32 cellular contexts compared by ENCODE assay signal in the genomic region with DNA sequence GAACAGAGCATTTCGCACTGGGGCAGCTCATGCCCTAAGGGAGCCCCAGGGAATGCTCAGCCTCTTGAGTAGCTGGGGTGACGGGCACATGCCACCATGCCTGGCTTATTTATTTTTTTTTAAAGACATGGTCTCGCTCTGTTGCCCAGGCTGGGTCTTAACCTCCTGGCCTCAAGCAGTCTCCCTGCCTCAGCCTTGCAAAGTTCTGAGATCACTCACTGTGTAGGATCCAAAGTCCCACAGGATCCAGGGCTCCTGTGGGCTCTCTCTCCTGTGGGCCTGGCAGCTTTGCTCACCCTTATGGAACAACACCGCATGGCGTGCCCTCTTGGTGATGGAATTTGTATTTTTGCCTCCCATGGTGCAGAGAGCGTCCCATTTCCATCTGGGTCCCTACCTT.
"Had no signal": no experiment of that assay in that cellular context is flagged by ENCODE, and none has a peak within 500 bp of the region (broad histone marks: within the 10 kb centered on the region; RNA-seq: fewer than 3 reads in every experiment).

No MANE protein-coding gene starts in this region.

- H3K36me3 ChIP-seq: MG63 had no signal

- H3K27ac ChIP-seq: RWPE1 had no signal

- H3K4me3 ChIP-seq: adrenal gland, MG63, Peyer's patch had no signal

- H3K27me3 Mint-ChIP-seq: activated CD4-positive, alpha-beta T cell treated with anti-CD3 and anti-CD28 coated beads for 36 hours; activated CD4-positive, alpha-beta T cell treated with anti-CD3 and anti-CD28 coated beads, Interleukin-2, amount 10 ng/mL, durations not matched to agents 7 days and 5 days; activated naive CD4-positive, alpha-beta T cell treated with anti-CD3 and anti-CD28 coated beads, Interleukin-2, amount 50 U/mL, for 24 hours; activated T-cell treated with anti-CD3 and anti-CD28 coated beads, Interleukin-2, amount 50 U/mL, for 24 hours; brain had no signal

- H3K9me3 ChIP-seq: adrenal gland, MG63, Peyer's patch had no signal

- H3K4me3 Mint-ChIP-seq: activated CD4-positive, alpha-beta T cell treated with anti-CD3 and anti-CD28 coated beads for 36 hours; activated CD4-positive, alpha-beta T cell treated with anti-CD3 and anti-CD28 coated beads, Interleukin-2, amount 10 ng/mL, durations not matched to agents 7 days and 5 days; activated CD8-positive, alpha-beta T cell treated with anti-CD3 and anti-CD28 coated beads, Interleukin-2, amount 10 ng/mL, durations not matched to agents 7 days and 5 days; activated naive CD4-positive, alpha-beta T cell treated with anti-CD3 and anti-CD28 coated beads, Interleukin-2, amount 50 U/mL, for 24 hours; activated T-cell treated with anti-CD3 and anti-CD28 coated beads, Interleukin-2, amount 50 U/mL, for 24 hours; brain had no signal

- H3K4me1 Mint-ChIP-seq: activated CD4-positive, alpha-beta T cell treated with anti-CD3 and anti-CD28 coated beads for 36 hours; activated CD4-positive, alpha-beta T cell treated with anti-CD3 and anti-CD28 coated beads, Interleukin-2, amount 10 ng/mL, durations not matched to agents 7 days and 5 days had no signal

- H3K9me3 Mint-ChIP-seq: activated CD4-positive, alpha-beta T cell treated with anti-CD3 and anti-CD28 coated beads, Interleukin-2, amount 10 ng/mL, durations not matched to agents 7 days and 5 days; activated naive CD4-positive, alpha-beta T cell treated with anti-CD3 and anti-CD28 coated beads, Interleukin-2, amount 50 U/mL, for 24 hours; activated T-cell treated with anti-CD3 and anti-CD28 coated beads, Interleukin-2, amount 50 U/mL, for 24 hours; activated T-helper 2 cell treated with anti-CD3 and anti-CD28 coated beads, Interferon-gamma antibody, Interleukin-2, Interleukin-4, amounts not matched to agents 10 μg/mL and 5 μg/mL and 100 μg/mL, durations not matched to agents 14 hours and 24 hours and 36 hours; brain had no signal

- DNase-seq: activated CD4-positive, alpha-beta T cell treated with anti-CD3 and anti-CD28 coated beads for 36 hours; activated CD4-positive, alpha-beta T cell treated with anti-CD3 and anti-CD28 coated beads, Interleukin-2, amount 10 ng/mL, durations not matched to agents 7 days and 5 days; activated CD4-positive, alpha-beta T cell treated with anti-CD3 and anti-CD28 coated beads, Interleukin-2, amount 50 U/mL, for 48 hours; activated CD8-positive, alpha-beta T cell treated with anti-CD3 and anti-CD28 coated beads, Interleukin-2, amount 10 ng/mL, durations not matched to agents 7 days and 5 days; activated gamma-delta T cell; activated naive CD4-positive, alpha-beta T cell treated with Interleukin-2 at 50 U/mL for 16 hours; activated T-cell treated with anti-CD3 and anti-CD28 coated beads, Interleukin-2, amount 50 U/mL, for 24 hours; adrenal gland; caudate nucleus; cerebellar nuclear complex; Kasumi-1; KG1; MG63; NCI-H1048; NCI-H1105 treated with DMSO at 0.1 percent for 48 hours; NCI-H1436 treated with DMSO at 0.1 percent for 48 hours; NCI-H1694 treated with DMSO at 0.1 percent for 48 hours; NCI-H2029; NCI-H510A; NCI-H526; NCI-H748 treated with DMSO at 0.1 percent for 48 hours; NK-92 treated with Interleukin-12 subunit alpha and Interleukin-12 subunit beta, amount 100 ng/mL, for 24 hours; PC-3; Peyer's patch; SIG-M5; SW 1271; T-helper 1 cell; T1000 had no signal

- H3K27me3 ChIP-seq: adrenal gland, MG63, Peyer's patch had no signal

- H3K27ac Mint-ChIP-seq: activated CD4-positive, alpha-beta T cell treated with anti-CD3 and anti-CD28 coated beads for 36 hours; activated CD4-positive, alpha-beta T cell treated with anti-CD3 and anti-CD28 coated beads, Interleukin-2, amount 10 ng/mL, durations not matched to agents 7 days and 5 days; activated CD8-positive, alpha-beta T cell treated with anti-CD3 and anti-CD28 coated beads, Interleukin-2, amount 10 ng/mL, durations not matched to agents 7 days and 5 days; activated naive CD4-positive, alpha-beta T cell treated with anti-CD3 and anti-CD28 coated beads, Interleukin-2, amount 50 U/mL, for 24 hours; activated T-cell treated with anti-CD3 and anti-CD28 coated beads, Interleukin-2, amount 50 U/mL, for 24 hours; activated T-helper 2 cell treated with anti-CD3 and anti-CD28 coated beads, Interferon-gamma antibody, Interleukin-2, Interleukin-4, amounts not matched to agents 10 μg/mL and 5 μg/mL and 100 μg/mL, durations not matched to agents 14 hours and 24 hours and 36 hours; brain had no signal
